Comparison of ENCODE assay signal across 2 cellular contexts in genomic region chr12:99745106-99745505, GRCh38.
TF ChIP-seq lines count a peak whose summit lies in the region.

No MANE protein-coding gene starts in this region.

TF ChIP-seq in HepG2, 621 proteins besides CTCF, POLR2A, EP300 and RAD21:
- TF ChIP-seq CSRNP2 (CRISPR knock-in tag; conservative IDR thresholded peaks at IDR 0.05; ENCODE audit: low read depth) (no peak), ARID4A (CRISPR knock-in tag; IDR thresholded peaks at IDR 0.05; ENCODE audit: borderline replicate concordance) (no peak), CEBPB (IDR thresholded peaks at IDR 0.05; ENCODE audit: borderline replicate concordance, low read depth, low read length) (peak; percentile 42; the same call in 1 of the 2 replicates)

TF ChIP-seq in IMR-90, 13 proteins besides CTCF, POLR2A, EP300 and RAD21 (continued from another document):
- TF ChIP-seq RFX5 (IDR thresholded peaks at IDR 0.05; ENCODE audit: low read depth, low read length) = no peak
